ENCODE assay signal across 8 cellular contexts in the genomic region with DNA sequence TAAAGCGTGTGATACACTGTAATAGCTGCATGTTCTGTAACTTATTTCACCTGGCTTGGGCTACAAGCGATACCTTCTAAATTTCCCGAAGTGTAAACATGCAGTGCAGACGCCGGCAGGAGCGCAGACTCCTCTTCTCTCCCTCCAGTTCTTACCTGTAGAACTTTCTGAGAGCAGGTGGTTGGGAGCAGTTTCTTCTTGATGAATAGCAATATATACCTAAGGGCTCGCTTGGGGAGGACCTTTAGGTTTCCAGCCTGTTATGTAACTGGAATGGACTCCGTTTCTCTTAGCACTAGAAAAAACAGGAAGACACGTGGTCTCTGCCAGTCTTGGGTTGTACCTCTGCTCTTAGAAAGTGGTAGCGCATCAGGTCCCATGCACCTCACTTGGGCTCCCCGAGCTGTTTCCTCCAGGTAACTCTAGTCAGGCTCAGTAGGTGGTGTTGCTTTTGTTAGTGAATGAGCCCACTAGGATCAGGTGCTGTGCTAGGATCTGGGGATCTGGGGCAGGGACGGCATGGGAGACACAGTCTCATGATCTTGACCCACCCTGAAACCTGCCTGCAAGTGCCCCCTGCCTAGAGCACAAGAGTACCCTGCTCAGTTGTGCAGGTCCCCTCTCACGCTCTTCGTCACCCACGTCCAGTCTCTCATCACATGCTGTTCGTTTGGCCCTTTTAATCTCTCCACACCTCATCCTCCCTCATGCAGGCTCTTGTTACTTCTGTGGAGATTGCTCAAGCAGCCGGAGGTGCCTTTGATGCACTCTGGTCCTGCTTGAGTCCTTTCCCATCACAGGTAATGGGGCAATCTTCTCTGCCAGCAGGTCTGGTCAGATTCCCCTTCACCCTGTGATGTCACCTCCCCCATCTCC. TPM values are rescaled to one million over a fixed set of nuclear protein-coding genes. Genes with fewer than 3 reads are reported as not detected.
DNase-seq lines count a peak whose midpoint lies in the region; ATAC-seq and TF ChIP-seq lines count a peak whose summit lies in the region.

No MANE protein-coding gene starts in this region.

- TF ChIP-seq POLR2A in right lobe of liver (IDR thresholded peaks at IDR 0.05): no peak
- TF ChIP-seq POLR2A in upper lobe of left lung (IDR thresholded peaks at IDR 0.05): no peak

- no peak overlapping the region for H3K27ac ChIP-seq in left ventricle myocardium inferior (replicated peaks)
- H3K27ac ChIP-seq in right lobe of liver: peak overlapping the region in 2 of 3 donors; percentile 65 to 92
- H3K27ac ChIP-seq in upper lobe of left lung: peak overlapping the region in 1 of 4 donors; percentile 15

- H3K27me3 ChIP-seq in left ventricle myocardium inferior (ENCODE audit: low read depth): no peaks in the 10 kb centered on the region
- H3K27me3 ChIP-seq in right lobe of liver: no peaks in the 10 kb centered on the region
- no peaks in the 10 kb centered on the region for H3K27me3 ChIP-seq in upper lobe of left lung

- intact Hi-C loops in left ventricle myocardium inferior (cut with micrococcal nuclease) (no loop called here), Right ventricle myocardium inferior (cut with DNase I) (loop anchor here (10.0 kb wide), 2 partner anchors 261 to 341 kb away; a partner anchor contains a TSS), right lobe of liver (cut with DNase I) (no loop called here)

- H3K4me1 ChIP-seq in left ventricle myocardium inferior (peaks cover 80% of the 10 kb centered on the region), right lobe of liver (peaks cover 0 to 56% (median 18%) of the 10 kb centered on the region in 4 donors), upper lobe of left lung (peaks cover 51 to 65% (median 62%) of the 10 kb centered on the region in 4 donors)

- peak overlapping the region; percentile 87 for H3K4me3 ChIP-seq in left ventricle myocardium inferior
- peak overlapping the region; percentile 57 to 73 (median 61) for H3K4me3 ChIP-seq in right lobe of liver
- H3K4me3 ChIP-seq in upper lobe of left lung: peak overlapping the region; percentile 21 to 94 (median 80)

- ATAC-seq in Right ventricle myocardium inferior (no peak), right lobe of liver (no peak), upper lobe of left lung (ENCODE audit: low FRiP score in 2 of 2) (no peak), HG03571 (IDR thresholded peaks at IDR 0.05; ENCODE audit: unreplicated experiment) (no peak)

- no peak for TF ChIP-seq EP300 in upper lobe of left lung (IDR thresholded peaks at IDR 0.05)

- H3K36me3 ChIP-seq in left ventricle myocardium inferior (no peaks in the 10 kb centered on the region), right lobe of liver (no peaks in the 10 kb centered on the region), upper lobe of left lung (no peaks in the 10 kb centered on the region)

- H3K9me3 ChIP-seq in left ventricle myocardium inferior (replicated peaks): no peaks in the 10 kb centered on the region
- no peaks in the 10 kb centered on the region for H3K9me3 ChIP-seq in right lobe of liver
- H3K9me3 ChIP-seq in upper lobe of left lung: no peaks in the 10 kb centered on the region

- TF ChIP-seq CTCF in left ventricle myocardium inferior (IDR thresholded peaks at IDR 0.05; ENCODE audit: borderline replicate concordance): no peak
- TF ChIP-seq CTCF in right lobe of liver (IDR thresholded peaks at IDR 0.05): no peak
- TF ChIP-seq CTCF in upper lobe of left lung (IDR thresholded peaks at IDR 0.05): no peak

- DNase-seq in left ventricle myocardium inferior: no peak
- no peak for DNase-seq in Right ventricle myocardium inferior (ENCODE audit: missing footprints)
- DNase-seq in activated effector memory CD4-positive, alpha-beta T cell treated with Interleukin-2 at 50 U/mL for 16 hours: peak; percentile 24
- no peak for DNase-seq in right lobe of liver
- no peak for DNase-seq in upper lobe of left lung
- no peak for DNase-seq in stimulated activated CD4-positive, alpha-beta T cell treated with anti-CD3 and anti-CD28 coated beads, Interleukin-2, amount 100 ng/mL, for 48 hours
- no peak for DNase-seq in GDM1 (lab: John Stamatoyannopoulos, UW)

- WGBS in right lobe of liver (ENCODE audit: insufficient coverage, low coverage, low lambda C conversion rate, missing lambda C conversion rate): 11% methylated on average over 11 of the region's 17 CpGs
- WGBS in upper lobe of left lung, 2 donors: 47 to 61% methylated on average over 15 to 17 of the region's 17 CpGs

RNA-seq across cellular contexts. Expression of a gene that starts 2.8 kb away (rescaled TPM):
- 9.5 TPM for total RNA-seq in left ventricle myocardium inferior
- 13.0 TPM for total RNA-seq in Right ventricle myocardium inferior
- total RNA-seq in right lobe of liver: 10 to 100 TPM in 4 of 6 experiments, 1 to 10 TPM in 2; 8.5 to 23.1 (median 13.2) TPM
- total RNA-seq in upper lobe of left lung: 10 to 100 TPM; 19.7 to 44.0 (median 27.3) TPM
